ENCODE assay signal across 9 cellular contexts in the genomic region with DNA sequence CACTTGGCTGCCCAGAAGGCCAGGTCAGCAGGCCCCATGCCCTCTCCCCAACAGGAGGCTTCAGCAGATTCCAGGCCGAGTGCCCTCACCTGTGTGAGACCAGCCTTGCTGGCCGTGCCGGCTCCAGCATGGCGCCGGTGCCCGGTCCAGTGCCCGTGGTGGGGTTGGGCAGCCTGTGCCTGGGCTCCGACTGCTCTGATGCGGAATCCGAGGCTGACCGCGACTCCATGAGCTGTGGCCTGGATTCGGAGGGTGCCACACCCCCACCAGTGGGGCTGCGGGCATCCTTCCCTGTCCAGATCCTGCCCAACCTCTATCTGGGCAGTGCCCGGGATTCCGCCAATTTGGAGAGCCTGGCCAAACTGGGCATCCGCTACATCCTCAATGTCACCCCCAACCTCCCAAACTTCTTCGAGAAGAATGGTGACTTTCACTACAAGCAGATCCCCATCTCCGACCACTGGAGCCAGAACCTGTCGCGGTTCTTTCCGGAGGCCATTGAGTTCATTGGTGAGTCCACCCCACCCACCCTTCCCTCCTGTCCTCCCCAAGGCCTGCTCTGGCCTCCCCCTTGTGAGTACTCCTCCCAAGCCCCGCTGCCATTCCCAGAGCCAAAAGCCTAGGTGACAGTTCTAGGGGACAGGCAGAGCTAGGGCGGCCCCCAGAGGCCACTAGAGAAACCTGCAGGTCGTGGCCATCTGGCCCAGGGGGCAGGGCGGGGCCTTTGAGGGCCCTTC. TPM values are rescaled to one million over a fixed set of nuclear protein-coding genes. Genes with fewer than 3 reads are reported as not detected.
A peak's percentile ranks its signal among the peaks of the same experiment; 100 is the strongest.
DNase-seq lines count a peak whose midpoint lies in the region; ATAC-seq and TF ChIP-seq lines count a peak whose summit lies in the region.
"Had no signal": no experiment of that assay in that cellular context is flagged by ENCODE, and none has a peak within 500 bp of the region (broad histone marks: within the 10 kb centered on the region; RNA-seq: fewer than 3 reads in every experiment).

No MANE protein-coding gene starts in this region.

- in situ Hi-C loops in brain microvascular endothelial cell (cut with HindIII; ENCODE audit: low pct_ligation_motif_present, low sequenced_read_pairs): no loop called here

- DNase-seq in DMS153 treated with DMSO at 0.1 percent for 48 hours (lab: John Stamatoyannopoulos, UW; ENCODE audit: unreplicated experiment) (peak; percentile 44), RKO (ENCODE audit: low spot score) (peak; percentile 68), brain microvascular endothelial cell (no peak), myocyte (ENCODE audit: low read depth) (peak; percentile 27), HPDE6-E6E7 (ENCODE audit: extremely low spot score) (no peak)

- H3K27ac ChIP-seq in brain microvascular endothelial cell: no peak overlapping the region
- H3K27ac ChIP-seq: KMS-11 had no signal

- H3K4me3 ChIP-seq in brain microvascular endothelial cell (ENCODE audit: low read depth, low read length): no peak overlapping the region

- peak; percentile 37 for TF ChIP-seq CTCF in brain microvascular endothelial cell (IDR thresholded peaks at IDR 0.05; ENCODE audit: low read depth, low read length, missing control alignments)

- H3K27me3 ChIP-seq in brain microvascular endothelial cell (replicated peaks): peaks cover 29% of the 10 kb centered on the region

- ATAC-seq in HG03280 (IDR thresholded peaks at IDR 0.05; ENCODE audit: unreplicated experiment): peak; percentile 50
- ATAC-seq in HG03460 (IDR thresholded peaks at IDR 0.05; ENCODE audit: unreplicated experiment): no peak
- ATAC-seq in HG02970 (IDR thresholded peaks at IDR 0.05; ENCODE audit: low FRiP score, unreplicated experiment): no peak

- no peaks in the 10 kb centered on the region for H3K36me3 ChIP-seq in brain microvascular endothelial cell (replicated peaks)

RNA-seq across cellular contexts. Expression of a gene that starts 2.3 kb away (rescaled TPM):
- not detected in 2 replicates for total RNA-seq in myocyte
- polyA plus RNA-seq in myocyte (2012): not detected

RNA-seq across cellular contexts. Expression of a gene that starts 24.3 kb away (rescaled TPM):
- 1.1 and 2.1 TPM in 2 replicates for total RNA-seq in myocyte
- polyA plus RNA-seq in myocyte (2012): 2.0 TPM

RNA-seq across cellular contexts. Expression of a gene that starts 38.4 kb away (rescaled TPM):
- 20.7 and 39.8 TPM in 2 replicates for total RNA-seq in myocyte
- polyA plus RNA-seq in myocyte (2012): 39.2 TPM

RNA-seq across cellular contexts. Expression of a gene that starts 50.4 kb away (rescaled TPM):
- 32.6 and 35.1 TPM in 2 replicates for total RNA-seq in myocyte
- polyA plus RNA-seq in myocyte (2012): 25.0 TPM

Comparison
In these comparisons a context has a peak if more than half of its experiments do, and no peak if none do; other contexts are left out.
1. DNase-seq: peak in DMS153 treated with DMSO at 0.1 percent for 48 hours (single experiment), RKO (single experiment) and myocyte (single experiment); none in brain microvascular endothelial cell (single experiment) and HPDE6-E6E7 (single experiment).